ENCODE assay signal across 1 cellular context in the genomic region with DNA sequence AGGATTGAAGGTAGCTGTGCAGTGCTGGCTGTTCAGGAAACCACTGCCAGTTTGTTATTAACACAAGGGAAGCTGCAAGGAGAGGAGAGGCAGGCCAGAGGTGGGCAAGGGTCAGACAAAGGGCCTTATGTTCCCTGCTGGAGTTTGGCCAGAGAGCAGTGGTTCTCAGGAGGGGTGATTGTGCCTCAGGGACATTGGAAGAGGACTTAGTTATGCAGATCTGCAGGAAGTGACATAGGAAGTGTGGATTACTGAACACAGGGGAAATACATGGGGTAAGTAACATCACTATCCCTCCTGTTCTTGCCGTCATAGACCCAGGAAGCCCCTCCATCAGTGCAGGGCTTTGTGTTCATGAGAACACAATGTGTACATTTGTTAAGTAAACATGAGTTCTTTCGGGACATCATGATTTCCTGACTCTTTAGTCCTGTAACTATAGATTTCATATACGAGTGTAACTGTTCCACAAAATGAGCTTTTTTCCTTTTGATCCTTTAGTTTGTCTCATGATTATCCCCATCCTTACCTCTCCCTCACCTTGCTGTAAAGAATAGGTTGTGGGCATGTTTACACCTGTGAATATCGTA.
TF ChIP-seq lines count a peak whose summit lies in the region.

No MANE protein-coding gene starts in this region.

TF ChIP-seq in GM23338, 12 proteins besides CTCF, POLR2A, EP300 and RAD21:
- TF ChIP-seq, protein P1, sequence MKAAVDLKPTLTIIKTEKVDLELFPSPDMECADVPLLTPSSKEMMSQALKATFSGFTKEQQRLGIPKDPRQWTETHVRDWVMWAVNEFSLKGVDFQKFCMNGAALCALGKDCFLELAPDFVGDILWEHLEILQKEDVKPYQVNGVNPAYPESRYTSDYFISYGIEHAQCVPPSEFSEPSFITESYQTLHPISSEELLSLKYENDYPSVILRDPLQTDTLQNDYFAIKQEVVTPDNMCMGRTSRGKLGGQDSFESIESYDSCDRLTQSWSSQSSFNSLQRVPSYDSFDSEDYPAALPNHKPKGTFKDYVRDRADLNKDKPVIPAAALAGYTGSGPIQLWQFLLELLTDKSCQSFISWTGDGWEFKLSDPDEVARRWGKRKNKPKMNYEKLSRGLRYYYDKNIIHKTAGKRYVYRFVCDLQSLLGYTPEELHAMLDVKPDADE (IDR thresholded peaks at IDR 0.05) = no peak
- TF ChIP-seq ZNF331 (CRISPR knock-in tag; IDR thresholded peaks at IDR 0.05; ENCODE audit: low read depth) = no peak
- TF ChIP-seq EZH2phosphoT487 (IDR thresholded peaks at IDR 0.05; ENCODE audit: unreplicated experiment) = no peak
- TF ChIP-seq, protein P2, sequence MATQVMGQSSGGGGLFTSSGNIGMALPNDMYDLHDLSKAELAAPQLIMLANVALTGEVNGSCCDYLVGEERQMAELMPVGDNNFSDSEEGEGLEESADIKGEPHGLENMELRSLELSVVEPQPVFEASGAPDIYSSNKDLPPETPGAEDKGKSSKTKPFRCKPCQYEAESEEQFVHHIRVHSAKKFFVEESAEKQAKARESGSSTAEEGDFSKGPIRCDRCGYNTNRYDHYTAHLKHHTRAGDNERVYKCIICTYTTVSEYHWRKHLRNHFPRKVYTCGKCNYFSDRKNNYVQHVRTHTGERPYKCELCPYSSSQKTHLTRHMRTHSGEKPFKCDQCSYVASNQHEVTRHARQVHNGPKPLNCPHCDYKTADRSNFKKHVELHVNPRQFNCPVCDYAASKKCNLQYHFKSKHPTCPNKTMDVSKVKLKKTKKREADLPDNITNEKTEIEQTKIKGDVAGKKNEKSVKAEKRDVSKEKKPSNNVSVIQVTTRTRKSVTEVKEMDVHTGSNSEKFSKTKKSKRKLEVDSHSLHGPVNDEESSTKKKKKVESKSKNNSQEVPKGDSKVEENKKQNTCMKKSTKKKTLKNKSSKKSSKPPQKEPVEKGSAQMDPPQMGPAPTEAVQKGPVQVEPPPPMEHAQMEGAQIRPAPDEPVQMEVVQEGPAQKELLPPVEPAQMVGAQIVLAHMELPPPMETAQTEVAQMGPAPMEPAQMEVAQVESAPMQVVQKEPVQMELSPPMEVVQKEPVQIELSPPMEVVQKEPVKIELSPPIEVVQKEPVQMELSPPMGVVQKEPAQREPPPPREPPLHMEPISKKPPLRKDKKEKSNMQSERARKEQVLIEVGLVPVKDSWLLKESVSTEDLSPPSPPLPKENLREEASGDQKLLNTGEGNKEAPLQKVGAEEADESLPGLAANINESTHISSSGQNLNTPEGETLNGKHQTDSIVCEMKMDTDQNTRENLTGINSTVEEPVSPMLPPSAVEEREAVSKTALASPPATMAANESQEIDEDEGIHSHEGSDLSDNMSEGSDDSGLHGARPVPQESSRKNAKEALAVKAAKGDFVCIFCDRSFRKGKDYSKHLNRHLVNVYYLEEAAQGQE (IDR thresholded peaks at IDR 0.05; ENCODE audit: unreplicated experiment) = no peak
- no peak for TF ChIP-seq ZNF462 (CRISPR knock-in tag; IDR thresholded peaks at IDR 0.05)
- no peak for TF ChIP-seq POLR2AphosphoS5 (IDR thresholded peaks at IDR 0.05; ENCODE audit: low read depth)
- TF ChIP-seq STAT1 (IDR thresholded peaks at IDR 0.05; ENCODE audit: unreplicated experiment) = no peak
- TF ChIP-seq NANOG (IDR thresholded peaks at IDR 0.05; ENCODE audit: borderline replicate concordance) = no peak
- TF ChIP-seq ZNF114 (CRISPR knock-in tag; IDR thresholded peaks at IDR 0.05) = no peak
- no peak for TF ChIP-seq JUNB (IDR thresholded peaks at IDR 0.05; ENCODE audit: unreplicated experiment)
- no peak for TF ChIP-seq CREB1 (CRISPR knock-in tag; IDR thresholded peaks at IDR 0.05; ENCODE audit: low read depth)
- TF ChIP-seq EZH2 (IDR thresholded peaks at IDR 0.05; ENCODE audit: low read depth, unreplicated experiment) = no peak
